Comparison of ENCODE assay signal across 23 cellular contexts in genomic region chr9:16175461-16175860, GRCh38.
A peak's percentile ranks its signal among the peaks of the same experiment; 100 is the strongest.
DNase-seq lines count a peak whose midpoint lies in the region; ATAC-seq and TF ChIP-seq lines count a peak whose summit lies in the region.
"Had no signal": no experiment of that assay in that cellular context is flagged by ENCODE, and none has a peak within 500 bp of the region (broad histone marks: within the 10 kb centered on the region; RNA-seq: fewer than 3 reads in every experiment).

No MANE protein-coding gene starts in this region.

- no peaks in the 10 kb centered on the region for H3K36me3 Mint-ChIP-seq in GM23338 (ENCODE audit: low read depth)
- H3K36me3 Mint-ChIP-seq in T-helper 17 cell (ENCODE audit: low read depth): no peaks in the 10 kb centered on the region
- H3K36me3 Mint-ChIP-seq in CD8-positive, alpha-beta T cell: no peaks in the 10 kb centered on the region

- no peaks in the 10 kb centered on the region for H3K9me3 ChIP-seq in T-helper 17 cell (ENCODE audit: control insufficient read depth, low read length, poor library complexity, severe bottlenecking)
- H3K9me3 ChIP-seq in CD8-positive, alpha-beta T cell (ENCODE audit: low read length): no peaks in the 10 kb centered on the region

- no peak overlapping the region for H2BK5ac ChIP-seq in mesendoderm (ENCODE audit: low read length)

- no peak overlapping the region for H2AK5ac ChIP-seq in mesendoderm (ENCODE audit: low read length)

- H3K4me1 Mint-ChIP-seq in GM23338 (no peaks in the 10 kb centered on the region), T-helper 17 cell (no peaks in the 10 kb centered on the region)
- peaks cover 8% of the 10 kb centered on the region for H3K4me1 Mint-ChIP-seq in CD8-positive, alpha-beta T cell (ENCODE audit: low read depth)

- H3K27me3 Mint-ChIP-seq in GM23338 (ENCODE audit: insufficient read depth, low read depth, poor library complexity) (no peaks in the 10 kb centered on the region), T-helper 17 cell (no peaks in the 10 kb centered on the region)
- H3K27me3 Mint-ChIP-seq in CD8-positive, alpha-beta T cell (ENCODE audit: low read depth): no peaks in the 10 kb centered on the region
- H3K27me3 Mint-ChIP-seq: CD4-positive, alpha-beta T cell had no signal

- H3K9me3 Mint-ChIP-seq in GM23338: no peaks in the 10 kb centered on the region
- H3K9me3 Mint-ChIP-seq in CD8-positive, alpha-beta T cell: no peaks in the 10 kb centered on the region
- H3K9me3 Mint-ChIP-seq: CD4-positive, alpha-beta T cell; H9 had no signal

- H4K5ac ChIP-seq in mesendoderm (ENCODE audit: low read length): no peak overlapping the region

- H2BK120ac ChIP-seq in mesendoderm (ENCODE audit: low read depth, low read length): no peak overlapping the region

- no peak for TF ChIP-seq CTCF in GM23338 (conservative IDR thresholded peaks at IDR 0.05; ENCODE audit: low read depth in 2 of 2)
- no peak for TF ChIP-seq CTCF in CD8-positive, alpha-beta T cell (IDR thresholded peaks at IDR 0.05)

- intact Hi-C loops in CD8-positive, alpha-beta T cell (cut with DNase I, micrococcal nuclease): no loop called here

- no peak overlapping the region for H3K18ac ChIP-seq in mesendoderm (ENCODE audit: low read length)

- H3K4me3 Mint-ChIP-seq in GM23338: no peak overlapping the region
- no peak overlapping the region for H3K4me3 Mint-ChIP-seq in T-helper 17 cell
- no peak overlapping the region for H3K4me3 Mint-ChIP-seq in CD8-positive, alpha-beta T cell
- H3K4me3 Mint-ChIP-seq: CD4-positive, alpha-beta T cell; H9 had no signal

- ATAC-seq in GM23338 (no peak), T-helper 17 cell (no peak), HG02885 (IDR thresholded peaks at IDR 0.05; ENCODE audit: poor library complexity, unreplicated experiment) (no peak), HG03439 (IDR thresholded peaks at IDR 0.05; ENCODE audit: unreplicated experiment) (no peak), HG02870 (IDR thresholded peaks at IDR 0.05; ENCODE audit: unreplicated experiment) (no peak)
- ATAC-seq in CD8-positive, alpha-beta T cell: no peak
- ATAC-seq: HepG2, K562, Panc1 had no signal

- H3K4me1 ChIP-seq in GM23338 (ENCODE audit: insufficient read depth) (no peaks in the 10 kb centered on the region), mesendoderm (ENCODE audit: control insufficient read depth, low read depth, low read length) (no peaks in the 10 kb centered on the region)
- H3K4me1 ChIP-seq in CD8-positive, alpha-beta T cell (ENCODE audit: insufficient read depth, low read length): peaks cover 9% of the 10 kb centered on the region
- H3K4me1 ChIP-seq: BLaER1 treated with 17β-estradiol and CSF1 and Interleukin-3, amounts not matched to agents 10 nM and 100 nM had no signal

- H3K56ac ChIP-seq in mesendoderm (ENCODE audit: low read length): no peak overlapping the region

- POLR2A ChIA-PET in CD8-positive, alpha-beta T cell (lab: Charles Lee): no interaction called here

- CTCF ChIA-PET in CD8-positive, alpha-beta T cell (lab: Charles Lee): no interaction called here

- no peak overlapping the region for H3K4me2 ChIP-seq in GM23338
- H3K4me2 ChIP-seq in mesendoderm (ENCODE audit: low read length): no peak overlapping the region
- H3K4me2 ChIP-seq: BLaER1 treated with 17β-estradiol and CSF1 and Interleukin-3, amounts not matched to agents 10 nM and 100 nM had no signal

- no peak overlapping the region for H3K4me3 ChIP-seq in GM23338
- H3K4me3 ChIP-seq in mesendoderm (ENCODE audit: low read length): no peak overlapping the region
- H3K4me3 ChIP-seq in CD8-positive, alpha-beta T cell (ENCODE audit: low read depth, low read length): no peak overlapping the region
- H3K4me3 ChIP-seq: BLaER1 treated with 17β-estradiol and CSF1 and Interleukin-3, amounts not matched to agents 10 nM and 100 nM; K562; SK-N-MC had no signal

- no CpG with 5 or more reads among the region's 3 CpGs for WGBS in mesendoderm (ENCODE audit: extremely low coverage, insufficient coverage, low lambda C conversion rate)

- H3K4ac ChIP-seq in mesendoderm (ENCODE audit: low read depth, low read length): no peak overlapping the region

- H4K20me1 ChIP-seq in GM23338 (replicated peaks; ENCODE audit: insufficient read depth): no peaks in the 10 kb centered on the region
- H4K20me1 ChIP-seq: BLaER1 treated with 17β-estradiol and CSF1 and Interleukin-3, amounts not matched to agents 10 nM and 100 nM had no signal

- H3K27ac Mint-ChIP-seq in GM23338 (no peak overlapping the region), T-helper 17 cell (peak overlapping the region; percentile 16)
- H3K27ac Mint-ChIP-seq in CD8-positive, alpha-beta T cell: no peak overlapping the region
- H3K27ac Mint-ChIP-seq: CD4-positive, alpha-beta T cell; H9 had no signal

- no peaks in the 10 kb centered on the region for H3K9me2 ChIP-seq in GM23338 (ENCODE audit: insufficient read depth)

- no peak overlapping the region for H2BK15ac ChIP-seq in mesendoderm (replicated peaks; ENCODE audit: low read depth)

- H3K9ac ChIP-seq in mesendoderm (ENCODE audit: low read length): no peak overlapping the region
- H3K9ac ChIP-seq: BLaER1 treated with 17β-estradiol and CSF1 and Interleukin-3, amounts not matched to agents 10 nM and 100 nM had no signal

- H3K23ac ChIP-seq in mesendoderm (ENCODE audit: low read length): no peak overlapping the region

- H3K36me3 ChIP-seq in GM23338 (ENCODE audit: insufficient read depth) (no peaks in the 10 kb centered on the region), mesendoderm (ENCODE audit: control insufficient read depth, insufficient read depth, low read length) (no peaks in the 10 kb centered on the region)
- H3K36me3 ChIP-seq in CD8-positive, alpha-beta T cell (ENCODE audit: insufficient read depth, low read length): no peaks in the 10 kb centered on the region
- H3K36me3 ChIP-seq: BLaER1 treated with 17β-estradiol and CSF1 and Interleukin-3, amounts not matched to agents 10 nM and 100 nM had no signal

- H3K27me3 ChIP-seq in GM23338 (ENCODE audit: insufficient read depth) (no peaks in the 10 kb centered on the region), mesendoderm (ENCODE audit: insufficient read depth, low read length, poor library complexity) (no peaks in the 10 kb centered on the region)
- H3K27me3 ChIP-seq in CD8-positive, alpha-beta T cell (ENCODE audit: insufficient read depth, low read length): no peaks in the 10 kb centered on the region
- H3K27me3 ChIP-seq: BLaER1 treated with 17β-estradiol and CSF1 and Interleukin-3, amounts not matched to agents 10 nM and 100 nM had no signal

- H3K27ac ChIP-seq in GM23338 (ENCODE audit: low read depth) (no peak overlapping the region), mesendoderm (ENCODE audit: low read depth, low read length) (no peak overlapping the region)
- H3K27ac ChIP-seq in CD8-positive, alpha-beta T cell (ENCODE audit: low read depth, low read length): no peak overlapping the region
- H3K27ac ChIP-seq: BLaER1 treated with 17β-estradiol and CSF1 and Interleukin-3, amounts not matched to agents 10 nM and 100 nM; SK-N-MC had no signal

- no peaks in the 10 kb centered on the region for H3F3A ChIP-seq in GM23338 (replicated peaks; ENCODE audit: low read depth)

- H2AFZ ChIP-seq in GM23338: peak overlapping the region; percentile 44; the same call in 1 of the 2 replicates

- H3K79me2 ChIP-seq in GM23338 (replicated peaks; ENCODE audit: insufficient read depth) (no peaks in the 10 kb centered on the region), mesendoderm (ENCODE audit: control insufficient read depth, insufficient read depth, low read length) (no peaks in the 10 kb centered on the region)

- peak overlapping the region; percentile 56 for H4K8ac ChIP-seq in mesendoderm (ENCODE audit: low read depth, low read length)

- no peaks in the 10 kb centered on the region for H3K79me1 ChIP-seq in mesendoderm (ENCODE audit: low read length)

- no peak for DNase-seq in GM23338 (ENCODE audit: low spot score)
- DNase-seq in LHCN-M2 (ENCODE audit: low read depth): peak; percentile 23
- no peak for DNase-seq in T-helper 17 cell
- no peak for DNase-seq in mesendoderm
- no peak for DNase-seq in CD8-positive, alpha-beta T cell
- DNase-seq: CD4-positive, alpha-beta T cell; COR-L47; DND-41; H9; Kasumi-1; MM.1S; NCI-H2029; NCI-H446 treated with DMSO at 0.1 percent for 48 hours; NCI-H526; SIG-M5 had no signal

TF ChIP-seq in GM23338, 12 proteins besides CTCF, POLR2A, EP300 and RAD21:
- TF ChIP-seq STAT1 (IDR thresholded peaks at IDR 0.05; ENCODE audit: unreplicated experiment): no peak
- no peak for TF ChIP-seq EZH2 (IDR thresholded peaks at IDR 0.05; ENCODE audit: low read depth, unreplicated experiment)
